22 cellular contexts compared by ENCODE assay signal in the genomic region with DNA sequence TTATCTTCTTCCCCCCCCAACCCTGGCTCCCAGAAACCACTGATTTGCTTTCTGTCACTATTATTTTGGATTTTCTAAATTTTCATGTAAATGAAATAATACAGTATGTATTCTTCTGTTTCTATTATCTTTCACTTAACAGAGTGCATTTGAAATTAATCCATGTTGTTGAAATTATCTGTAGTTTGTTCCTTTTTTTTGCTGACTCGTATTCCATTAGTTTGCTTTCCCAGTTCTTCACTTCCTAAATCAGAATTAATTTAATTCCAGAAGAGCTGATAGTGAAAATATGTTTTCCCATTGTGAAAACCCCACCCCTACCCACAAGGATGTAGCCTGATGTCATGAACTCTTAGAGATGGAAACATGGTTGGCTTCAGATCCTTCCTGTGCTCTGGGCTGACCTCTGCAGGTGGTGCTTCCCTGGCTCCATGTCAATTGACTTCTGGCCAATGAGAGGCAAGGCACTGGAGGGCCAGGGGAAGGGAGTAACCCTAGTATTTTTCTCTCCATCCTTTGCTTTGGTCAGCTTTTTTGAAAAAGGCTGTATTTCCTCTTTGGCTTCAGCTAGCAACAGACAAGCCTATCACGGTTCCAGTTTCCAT.
DNase-seq lines count a peak whose midpoint lies in the region; ATAC-seq and TF ChIP-seq lines count a peak whose summit lies in the region.
"Had no signal": no experiment of that assay in that cellular context is flagged by ENCODE, and none has a peak within 500 bp of the region (broad histone marks: within the 10 kb centered on the region; RNA-seq: fewer than 3 reads in every experiment).

No MANE protein-coding gene starts in this region.

- no peak overlapping the region for H3T11ph ChIP-seq in H9 (ENCODE audit: low read length)

- H3K4me1 ChIP-seq in H9 (ENCODE audit: insufficient read depth, low read length) (peaks cover 3% of the 10 kb centered on the region; the same call in 1 of the 2 replicates), Panc1 (ENCODE audit: control insufficient read depth, insufficient read depth, low read length) (no peaks in the 10 kb centered on the region), heart right ventricle (peaks cover 0 to 36% (median 11%) of the 10 kb centered on the region in 9 donors), ovary (ENCODE audit: insufficient read depth) (peaks cover 3% of the 10 kb centered on the region)
- H3K4me1 ChIP-seq: Peyer's patch, SJSA1 had no signal

- H3K4me2 ChIP-seq in H9 (ENCODE audit: insufficient read depth, insufficient read length, low read length), result no peak overlapping the region

- no peak overlapping the region for H2BK12ac ChIP-seq in H9 (ENCODE audit: insufficient read length, low read depth, low read length)

- H2BK5ac ChIP-seq in H9 (ENCODE audit: insufficient read length, low read length), result no peak overlapping the region

- intact Hi-C loops in Panc1 (cut with micrococcal nuclease; ENCODE audit: unreplicated experiment), result no loop called here
- intact Hi-C loops in heart right ventricle (cut with DNase I), result no loop called here
- intact Hi-C loops in ovary (cut with DNase I), result loop anchor here in 1 of 4 donors (5.0 kb wide), 1 partner anchor 1432 kb away; no protein-coding TSS in a partner anchor

- no peak for ATAC-seq in Panc1
- ATAC-seq in heart right ventricle, result peak in 7 of 8 donors; percentile 67 to 88 (median 74)
- ATAC-seq: natural killer cell treated with Interleukin-12 subunit alpha and Interleukin-12 subunit beta and Interleukin-15 and Interleukin-18, amount 100 ng/mL, for 72 hours had no signal

- H3K18ac ChIP-seq in H9 (ENCODE audit: insufficient read length, low read depth, low read length), result no peak overlapping the region

- no peaks in the 10 kb centered on the region for H3K79me2 ChIP-seq in H9 (ENCODE audit: insufficient read depth, low read length)

- no peak overlapping the region for H3K9ac ChIP-seq in H9 (ENCODE audit: extremely low read depth, insufficient read length, low read length)

- H3K4me1 Mint-ChIP-seq in H9, result peaks cover 18 to 19% of the 10 kb centered on the region in 2 experiments

- CTCF ChIA-PET in Panc1 (lab: Charles Lee), result no interaction called here

- no peak overlapping the region for H3K4ac ChIP-seq in H9 (ENCODE audit: low read depth, low read length)

- H3K27me3 Mint-ChIP-seq in H9 (ENCODE audit: low read depth), result no peaks in the 10 kb centered on the region
- H3K27me3 Mint-ChIP-seq: natural killer cell treated with Interleukin-12 subunit alpha and Interleukin-12 subunit beta and Interleukin-15 and Interleukin-18, amount 100 ng/mL, for 72 hours had no signal

- no peak overlapping the region for H3K27ac Mint-ChIP-seq in H9
- H3K27ac Mint-ChIP-seq: activated naive CD4-positive, alpha-beta T cell treated with anti-CD3 and anti-CD28 coated beads for 36 hours; natural killer cell treated with Interleukin-12 subunit alpha and Interleukin-12 subunit beta and Interleukin-15 and Interleukin-18, amount 100 ng/mL, for 72 hours; T-helper 1 cell treated with Interleukin-12 subunit alpha and Interleukin-12 subunit beta and Interleukin-4 antibody, amounts not matched to agents 30 μg/mL and 1 μg/mL, for 36 hours had no signal

- H4K20me1 ChIP-seq in H9 (ENCODE audit: control insufficient read depth, insufficient read depth, insufficient read length), result no peaks in the 10 kb centered on the region

- no peak overlapping the region for H4K91ac ChIP-seq in H9 (ENCODE audit: insufficient read length, low read depth, low read length)

- H4K8ac ChIP-seq in H9 (replicated peaks; ENCODE audit: insufficient read length, low read depth, low read length), result no peak overlapping the region

- H2BK15ac ChIP-seq in H9 (ENCODE audit: low read depth, low read length), result no peak overlapping the region

- POLR2A ChIA-PET in Panc1 (lab: Charles Lee), result no interaction called here

- H3K4me3 ChIP-seq in Panc1 (ENCODE audit: low read depth in 2 of 2, low read length in 2 of 2) (no peak overlapping the region), heart right ventricle (no peak overlapping the region), ovary (no peak overlapping the region)
- H3K4me3 ChIP-seq: coronary artery, MG63, Peyer's patch, SJSA1 had no signal

- H3K79me1 ChIP-seq in H9 (ENCODE audit: insufficient read depth, low read depth, low read length, poor library complexity, severe bottlenecking), result no peaks in the 10 kb centered on the region

- H3K27ac ChIP-seq in H9 (ENCODE audit: insufficient read length, low read depth, low read length) (no peak overlapping the region), Panc1 (ENCODE audit: low read length) (no peak overlapping the region), heart right ventricle (peak overlapping the region in 5 of 10 donors; percentile 8 to 58 (median 37)), ovary (no peak overlapping the region)
- H3K27ac ChIP-seq: coronary artery, Peyer's patch, SJSA1 had no signal

- WGBS in H9 (ENCODE audit: extremely low coverage, insufficient read length, low lambda C conversion rate), result no CpG with 5 or more reads among the region's 2 CpGs
- 57 to 68% methylated on average over 2 of the region's 2 CpGs for WGBS in heart right ventricle, 2 donors
- WGBS in ovary, 3 donors, result 27 to 35% (median 34%) methylated on average over 2 of the region's 2 CpGs

- H3K23me2 ChIP-seq in H9 (ENCODE audit: insufficient read length, low read depth, low read length, poor library complexity, severe bottlenecking), result no peaks in the 10 kb centered on the region

- H2BK20ac ChIP-seq in H9 (ENCODE audit: low read depth, low read length, poor library complexity, severe bottlenecking), result no peak overlapping the region

- H3K23ac ChIP-seq in H9 (ENCODE audit: insufficient read length, low read depth, low read length), result no peak overlapping the region

- no peaks in the 10 kb centered on the region for H3K9me3 Mint-ChIP-seq in H9
- H3K9me3 Mint-ChIP-seq: activated naive CD4-positive, alpha-beta T cell treated with anti-CD3 and anti-CD28 coated beads for 36 hours; T-helper 1 cell treated with Interleukin-12 subunit alpha and Interleukin-12 subunit beta and Interleukin-4 antibody, amounts not matched to agents 30 μg/mL and 1 μg/mL, for 36 hours had no signal

- TF ChIP-seq EP300 in ovary (IDR thresholded peaks at IDR 0.05), result no peak

- H3K14ac ChIP-seq in H9 (ENCODE audit: insufficient read depth, low read length), result no peak overlapping the region

- H3K27me3 ChIP-seq in H9 (ENCODE audit: insufficient read depth, low read length), result no peaks in the 10 kb centered on the region
- H3K27me3 ChIP-seq in Panc1 (ENCODE audit: control insufficient read depth, insufficient read depth, low read length), result no peaks in the 10 kb centered on the region
- H3K27me3 ChIP-seq in heart right ventricle, result no peaks in the 10 kb centered on the region
- no peaks in the 10 kb centered on the region for H3K27me3 ChIP-seq in ovary
- H3K27me3 ChIP-seq: MG63, Peyer's patch, SJSA1 had no signal

- no peak overlapping the region for H3K4me3 Mint-ChIP-seq in H9
- H3K4me3 Mint-ChIP-seq: activated naive CD4-positive, alpha-beta T cell treated with anti-CD3 and anti-CD28 coated beads for 36 hours; natural killer cell treated with Interleukin-12 subunit alpha and Interleukin-12 subunit beta and Interleukin-15 and Interleukin-18, amount 100 ng/mL, for 72 hours; T-helper 1 cell treated with Interleukin-12 subunit alpha and Interleukin-12 subunit beta and Interleukin-4 antibody, amounts not matched to agents 30 μg/mL and 1 μg/mL, for 36 hours had no signal

- DNase-seq in H9 (peak; percentile 42), Panc1 (ENCODE audit: low read depth, low spot score) (no peak), heart right ventricle (peak in 1 of 2 donors; percentile 46), ovary (peak in 4 of 5 donors; percentile 24 to 38 (median 32)), NCI-H2029 treated with DMSO at 0.1 percent for 48 hours (lab: John Stamatoyannopoulos, UW) (no peak), NCI-H1092 (lab: John Stamatoyannopoulos, UW) (no peak), SKM-1 (lab: John Stamatoyannopoulos, UW; ENCODE audit: unreplicated experiment) (no peak)
- DNase-seq: activated CD8-positive, alpha-beta memory T cell treated with anti-CD3 and anti-CD28 coated beads for 24 hours; activated naive CD4-positive, alpha-beta T cell treated with anti-CD3 and anti-CD28 coated beads for 36 hours; activated T-cell treated with anti-CD3 and anti-CD28 coated beads, Interleukin-2, amount 50 U/mL, for 48 hours; C1 segment of cervical spinal cord; Calu3; KBM-7; MG63; midbrain; NCI-H1436; Peyer's patch; stimulated activated naive CD4-positive, alpha-beta T cell treated with Interleukin-2 at 50 U/mL for 16 hours had no signal

- H2AK5ac ChIP-seq in H9 (ENCODE audit: insufficient read length, low read length), result no peak overlapping the region

- BruUV-seq in Panc1 (replicated peaks; lab: Mats Ljungman, UMichigan), result no TSS peak

- in situ Hi-C loops in Panc1 (cut with HindIII; ENCODE audit: low pct_unique_long_range_greater_than_20kb, low sequenced_read_pairs), result no loop called here

- H3K36me3 ChIP-seq in Panc1 (ENCODE audit: control insufficient read depth, insufficient read depth, low read length), result no peaks in the 10 kb centered on the region
- H3K36me3 ChIP-seq in heart right ventricle, result no peaks in the 10 kb centered on the region
- H3K36me3 ChIP-seq in ovary, result no peaks in the 10 kb centered on the region
- H3K36me3 ChIP-seq: MG63, Peyer's patch, SJSA1 had no signal

- TF ChIP-seq CTCF in H9 (conservative IDR thresholded peaks at IDR 0.05) (peak; percentile 23; the same call in 2 of the 3 replicates), Panc1 (IDR thresholded peaks at IDR 0.05) (0 out of 2 replicates have a peak, but pooled peaks have one; percentile 4), heart right ventricle (IDR thresholded peaks at IDR 0.05) (no peak), ovary (IDR thresholded peaks at IDR 0.05) (no peak)

- no peak for TF ChIP-seq POLR2A in ovary (IDR thresholded peaks at IDR 0.05)

- no peak overlapping the region for H3K56ac ChIP-seq in H9 (ENCODE audit: insufficient read length, low read depth, low read length)

- H3K36me3 Mint-ChIP-seq in H9 (ENCODE audit: insufficient read depth in 1 of 3, low read depth in 3 of 3), result no peaks in the 10 kb centered on the region
- H3K36me3 Mint-ChIP-seq: natural killer cell treated with Interleukin-12 subunit alpha and Interleukin-12 subunit beta and Interleukin-15 and Interleukin-18, amount 100 ng/mL, for 72 hours had no signal

- H3K9me3 ChIP-seq in H9 (ENCODE audit: control insufficient read depth, low read depth, low read length) (no peaks in the 10 kb centered on the region), Panc1 (ENCODE audit: control insufficient read depth, insufficient read depth, low read depth, low read length) (no peaks in the 10 kb centered on the region), heart right ventricle (peaks cover 0 to 2% (median 0%) of the 10 kb centered on the region in 11 donors), ovary (no peaks in the 10 kb centered on the region)
- H3K9me3 ChIP-seq: MG63, Peyer's patch, SJSA1 had no signal

- H2AFZ ChIP-seq in H9 (ENCODE audit: low read length), result no peak overlapping the region

- no peak overlapping the region for H4K5ac ChIP-seq in H9 (ENCODE audit: insufficient read length, low read depth, low read length)

- H2BK120ac ChIP-seq in H9 (ENCODE audit: low read depth, low read length, poor library complexity, severe bottlenecking), result no peak overlapping the region

Comparison
In these comparisons a context has a peak if more than half of its experiments do, and no peak if none do; other contexts are left out.
1. DNase-seq: peak in H9 (single experiment) and ovary (4 of 5); none in Panc1 (single experiment), NCI-H2029 treated with DMSO at 0.1 percent for 48 hours (single experiment), NCI-H1092 (single experiment) and SKM-1 (single experiment).
2. CTCF ChIP-seq: peak in H9 (single experiment) and Panc1 (single experiment); none in heart right ventricle (0 of 9) and ovary (0 of 3).